20 cellular contexts compared by ENCODE assay signal in the genomic region with DNA sequence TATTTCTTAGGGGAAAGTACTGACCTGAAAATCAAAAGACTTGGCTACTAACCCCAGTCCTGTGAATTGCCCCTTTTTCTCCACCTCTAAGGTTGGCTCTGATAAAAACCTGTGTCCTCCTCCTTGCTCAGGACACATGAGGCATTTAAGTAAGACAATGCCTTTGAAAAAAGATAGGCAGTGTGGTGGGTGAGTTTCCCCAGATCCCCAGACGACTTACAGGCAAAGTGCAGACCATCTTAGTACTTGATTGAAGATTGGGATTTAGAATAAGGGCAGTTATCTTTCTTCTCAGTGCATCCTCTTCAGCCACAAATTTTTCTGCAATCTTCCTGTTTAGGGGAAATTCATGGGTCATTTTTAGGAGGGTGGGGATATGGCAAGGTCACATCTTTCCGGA.
"Had no signal": no experiment of that assay in that cellular context is flagged by ENCODE, and none has a peak within 500 bp of the region (broad histone marks: within the 10 kb centered on the region; RNA-seq: fewer than 3 reads in every experiment).

No MANE protein-coding gene starts in this region.

- H3K4me3 ChIP-seq: colonic mucosa, heart left ventricle, mucosa of descending colon, right atrium auricular region, sigmoid colon, skin epidermis, suprapubic skin, thyroid gland, uterus had no signal

- H3K4me3 Mint-ChIP-seq: naive thymus-derived CD8-positive, alpha-beta T cell; type B pancreatic cell had no signal

- H3K9me3 ChIP-seq: colonic mucosa, heart left ventricle, mucosa of descending colon, right atrium auricular region, sigmoid colon, suprapubic skin, thyroid gland, uterus had no signal

- H3K36me3 ChIP-seq: colonic mucosa, right atrium auricular region, thyroid gland, uterus had no signal

- H3K27me3 ChIP-seq: colonic mucosa, heart left ventricle, right atrium auricular region, sigmoid colon, suprapubic skin, thyroid gland, uterus had no signal

- H3K27ac ChIP-seq: colonic mucosa, heart left ventricle, right atrium auricular region, sigmoid colon, skin epidermis, suprapubic skin, thyroid gland, uterus had no signal

- DNase-seq: colonic mucosa; dermis blood vessel endothelial cell; erythroblast; foreskin melanocyte; heart left ventricle; hippocampal formation; islet precursor cell; mucosa of descending colon; naive thymus-derived CD8-positive, alpha-beta T cell; sigmoid colon; stimulated activated CD4-positive, alpha-beta T cell treated with anti-CD3 and anti-CD28 coated beads, Interleukin-2, amount 100 ng/mL, for 24 hours; stimulated activated CD4-positive, alpha-beta T cell treated with anti-CD3 and anti-CD28 coated beads, Interleukin-4, amount 100 ng/mL, for 4 hours; stimulated activated naive CD4-positive, alpha-beta T cell; thyroid gland; uterus had no signal

- H3K4me1 Mint-ChIP-seq: naive thymus-derived CD8-positive, alpha-beta T cell had no signal

- H3K4me1 ChIP-seq: colonic mucosa, heart left ventricle, right atrium auricular region, sigmoid colon, suprapubic skin, uterus had no signal

- H3K27me3 Mint-ChIP-seq: naive thymus-derived CD8-positive, alpha-beta T cell; type B pancreatic cell had no signal

- H3K27ac Mint-ChIP-seq: type B pancreatic cell had no signal

- H3K9me3 Mint-ChIP-seq: naive thymus-derived CD8-positive, alpha-beta T cell; type B pancreatic cell had no signal

- ATAC-seq: heart left ventricle; left lobe of liver; mucosa of descending colon; naive thymus-derived CD8-positive, alpha-beta T cell had no signal

- H3K36me3 Mint-ChIP-seq: type B pancreatic cell had no signal
